Comparison of ENCODE assay signal across 28 cellular contexts in genomic region chr16:10015397-10015796, GRCh38.
"Had no signal": no experiment of that assay in that cellular context is flagged by ENCODE, and none has a peak within 500 bp of the region (broad histone marks: within the 10 kb centered on the region; RNA-seq: fewer than 3 reads in every experiment).

No MANE protein-coding gene starts in this region.

- H3K27me3 ChIP-seq: colonic mucosa, dorsolateral prefrontal cortex, esophagus muscularis mucosa, foreskin keratinocyte, gastrocnemius medialis, gastroesophageal sphincter had no signal

- FAIRE-seq: colon, endometrium, endothelial cell of umbilical vein, frontal cortex had no signal

- DNase-seq: colonic mucosa; cortex of kidney; dermis blood vessel endothelial cell; dorsolateral prefrontal cortex; effector CD4-positive, alpha-beta T cell; effector CD8-positive, alpha-beta T cell; effector memory CD4-positive, alpha-beta T cell; effector memory CD8-positive, alpha-beta T cell; endodermal cell; erythroblast; esophagus squamous epithelium; foreskin fibroblast; foreskin keratinocyte; foreskin melanocyte; gastrocnemius medialis; glutamatergic neuron; head of caudate nucleus; heart left ventricle; heart right ventricle had no signal

- H3K9me3 ChIP-seq: colonic mucosa, esophagus muscularis mucosa, esophagus squamous epithelium, gastrocnemius medialis, gastroesophageal sphincter, heart left ventricle, heart right ventricle had no signal

- H3K36me3 ChIP-seq: colonic mucosa, esophagus muscularis mucosa, esophagus squamous epithelium, gastrocnemius medialis, gastroesophageal sphincter, heart left ventricle, heart right ventricle had no signal

- ATAC-seq: effector memory CD8-positive, alpha-beta T cell; esophagus mucosa; foreskin keratinocyte; gastrocnemius medialis; gastroesophageal sphincter; heart left ventricle; heart right ventricle had no signal

- H3K4me1 ChIP-seq: colonic mucosa, esophagus muscularis mucosa, esophagus squamous epithelium, foreskin keratinocyte, gastrocnemius medialis, gastroesophageal sphincter, heart left ventricle, heart right ventricle had no signal

- H3K4me3 ChIP-seq: colonic mucosa, coronary artery, dorsolateral prefrontal cortex, esophagus muscularis mucosa, esophagus squamous epithelium, gastrocnemius medialis, gastroesophageal sphincter, heart left ventricle, heart right ventricle had no signal

- H3K27ac ChIP-seq: colonic mucosa, coronary artery, epithelial cell of prostate, esophagus muscularis mucosa, esophagus squamous epithelium, foreskin keratinocyte, gastrocnemius medialis, gastroesophageal sphincter, heart left ventricle, heart right ventricle had no signal
